Comparison of ENCODE assay signal across 11 cellular contexts in the genomic region with DNA sequence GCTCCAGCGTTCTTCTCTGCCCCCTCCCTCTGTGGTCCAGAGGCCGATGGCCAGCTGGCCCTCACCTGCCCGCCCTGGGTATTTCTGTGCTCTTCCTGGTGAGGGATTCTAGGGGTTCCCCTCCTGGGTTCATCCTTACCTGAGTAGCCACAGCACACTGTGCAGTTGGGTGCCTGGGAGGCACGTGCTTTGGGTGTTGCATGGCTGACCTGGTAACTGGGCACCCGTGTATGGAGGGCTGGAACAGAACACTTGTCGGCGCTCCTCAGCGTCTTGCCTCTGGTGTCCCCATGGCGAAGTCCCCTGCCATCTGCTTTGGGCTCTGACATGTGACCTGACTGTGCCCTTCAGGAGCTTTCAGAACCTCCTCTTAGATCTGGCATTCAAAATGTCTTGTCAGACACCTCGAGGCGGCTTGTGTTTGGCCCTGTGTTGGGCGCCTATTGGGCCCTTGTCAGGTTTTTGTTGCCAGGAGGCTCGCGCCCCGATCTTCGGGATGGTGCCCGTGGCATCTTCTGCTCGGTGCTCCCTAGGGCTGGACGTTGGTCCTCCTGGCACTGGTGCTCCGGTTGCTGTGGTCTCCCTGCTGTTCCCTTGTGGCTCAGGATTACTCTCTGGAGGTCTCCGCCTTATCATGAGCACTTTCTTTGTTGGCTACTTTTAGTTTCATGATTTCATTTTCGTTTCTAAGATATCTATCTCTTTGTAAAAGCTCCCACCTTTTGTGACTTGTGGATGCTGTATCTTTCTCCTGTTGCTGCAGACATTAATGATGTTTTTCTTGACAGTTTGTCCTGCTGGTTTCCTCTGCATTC. TPM values are rescaled to one million over a fixed set of nuclear protein-coding genes. Genes with fewer than 3 reads are reported as not detected.
DNase-seq lines count a peak whose midpoint lies in the region; ATAC-seq and TF ChIP-seq lines count a peak whose summit lies in the region.
"Had no signal": no experiment of that assay in that cellular context is flagged by ENCODE, and none has a peak within 500 bp of the region (broad histone marks: within the 10 kb centered on the region; RNA-seq: fewer than 3 reads in every experiment).

No MANE protein-coding gene starts in this region.

- peaks cover 49% of the 10 kb centered on the region for H3K79me1 ChIP-seq in mesendoderm (ENCODE audit: low read length)

- H3K36me3 Mint-ChIP-seq in activated naive CD4-positive, alpha-beta T cell treated with anti-CD3 and anti-CD28 coated beads, Interleukin-2, amount 50 U/mL, for 24 hours: peaks cover 5% of the 10 kb centered on the region
- H3K36me3 Mint-ChIP-seq in brain: peaks cover 44% of the 10 kb centered on the region

- no peaks in the 10 kb centered on the region for H3K36me3 ChIP-seq in mesendoderm (ENCODE audit: control insufficient read depth, insufficient read depth, low read length)
- H3K36me3 ChIP-seq in transverse colon: no peaks in the 10 kb centered on the region
- H3K36me3 ChIP-seq: ovary had no signal

- H3K9ac ChIP-seq in mesendoderm (ENCODE audit: low read length): no peak overlapping the region

- no peaks in the 10 kb centered on the region for H3K9me3 Mint-ChIP-seq in activated naive CD4-positive, alpha-beta T cell treated with anti-CD3 and anti-CD28 coated beads, Interleukin-2, amount 50 U/mL, for 24 hours
- H3K9me3 Mint-ChIP-seq in brain: peaks cover 0 to 5% (median 0%) of the 10 kb centered on the region in 5 experiments

- peaks cover 97% of the 10 kb centered on the region for H3K79me2 ChIP-seq in mesendoderm (ENCODE audit: control insufficient read depth, insufficient read depth, low read length)

- H3K4me1 ChIP-seq in mesendoderm (ENCODE audit: control insufficient read depth, low read depth, low read length): peaks cover 2% of the 10 kb centered on the region
- peaks cover 21 to 64% (median 25%) of the 10 kb centered on the region in 4 donors for H3K4me1 ChIP-seq in transverse colon

- no peak overlapping the region for H3K4ac ChIP-seq in mesendoderm (ENCODE audit: low read depth, low read length)

- no peak for ATAC-seq in omental fat pad (ENCODE audit: low FRiP score)

- TF ChIP-seq EP300 in transverse colon (IDR thresholded peaks at IDR 0.05; ENCODE audit: low read depth): no peak

- no peaks in the 10 kb centered on the region for H3K27me3 ChIP-seq in mesendoderm (ENCODE audit: insufficient read depth, low read length, poor library complexity)
- H3K27me3 ChIP-seq in transverse colon: no peaks in the 10 kb centered on the region
- H3K27me3 ChIP-seq: ovary had no signal

- peak overlapping the region; percentile 36 for H3K23ac ChIP-seq in mesendoderm (ENCODE audit: low read length)

- H2BK120ac ChIP-seq in mesendoderm (ENCODE audit: low read depth, low read length): no peak overlapping the region

- H3K18ac ChIP-seq in mesendoderm (ENCODE audit: low read length): no peak overlapping the region

- H3K27ac Mint-ChIP-seq in activated naive CD4-positive, alpha-beta T cell treated with anti-CD3 and anti-CD28 coated beads, Interleukin-2, amount 50 U/mL, for 24 hours: no peak overlapping the region
- peak overlapping the region in 3 of 5 experiments; percentile 1 to 56 (median 22) for H3K27ac Mint-ChIP-seq in brain

- no CpG with 5 or more reads among the region's 22 CpGs for WGBS in mesendoderm (ENCODE audit: extremely low coverage, insufficient coverage, low lambda C conversion rate)
- WGBS in transverse colon (ENCODE audit: low coverage in 1 of 2), 2 donors: 87 to 89% methylated on average over 10 to 22 of the region's 22 CpGs

- H3K4me1 Mint-ChIP-seq in activated naive CD4-positive, alpha-beta T cell treated with anti-CD3 and anti-CD28 coated beads, Interleukin-2, amount 50 U/mL, for 24 hours: peaks cover 52% of the 10 kb centered on the region
- peaks cover 54% of the 10 kb centered on the region for H3K4me1 Mint-ChIP-seq in brain

- H3K4me2 ChIP-seq in mesendoderm (ENCODE audit: low read length): no peak overlapping the region

- H3K56ac ChIP-seq in mesendoderm (ENCODE audit: low read length): no peak overlapping the region

- H3K9me3 ChIP-seq in transverse colon: peaks cover 0 to 13% of the 10 kb centered on the region in 2 donors
- H3K9me3 ChIP-seq: ovary had no signal

- intact Hi-C loops in transverse colon (cut with DNase I; ENCODE audit: low total_unique reads): no loop called here

- H3K4me3 Mint-ChIP-seq in activated naive CD4-positive, alpha-beta T cell treated with anti-CD3 and anti-CD28 coated beads, Interleukin-2, amount 50 U/mL, for 24 hours: peak overlapping the region; percentile 21
- H3K4me3 Mint-ChIP-seq in brain: peak overlapping the region in 1 of 5 experiments; percentile 4
- H3K4me3 Mint-ChIP-seq: activated T-cell treated with anti-CD3 and anti-CD28 coated beads, Interleukin-2, amount 50 U/mL, for 4 hours had no signal

- TF ChIP-seq CTCF in brain (conservative IDR thresholded peaks at IDR 0.05): no peak
- TF ChIP-seq CTCF in transverse colon (IDR thresholded peaks at IDR 0.05): no peak
- no peak for TF ChIP-seq CTCF in omental fat pad (IDR thresholded peaks at IDR 0.05)

- in situ Hi-C loops in transverse colon (cut with MboI; ENCODE audit: low pct_ligation_motif_present in 1 of 4, low pct_unique_long_range_greater_than_20kb in 1 of 4, low sequenced_read_pairs in 3 of 4): no loop called here

- H2AK5ac ChIP-seq in mesendoderm (ENCODE audit: low read length): no peak overlapping the region

- H3K27ac ChIP-seq in mesendoderm (ENCODE audit: low read depth, low read length) (no peak overlapping the region), transverse colon (peak overlapping the region; percentile 55 to 79 (median 68))

- H3K4me3 ChIP-seq in mesendoderm (ENCODE audit: low read length) (no peak overlapping the region), transverse colon (no peak overlapping the region)
- H3K4me3 ChIP-seq: ovary had no signal

- TF ChIP-seq POLR2A in transverse colon (IDR thresholded peaks at IDR 0.05): no peak

- no peak for DNase-seq in activated naive CD4-positive, alpha-beta T cell treated with anti-CD3 and anti-CD28 coated beads, Interleukin-2, amount 50 U/mL, for 16 hours
- DNase-seq in mesendoderm (no peak), transverse colon (no peak), DMS53 (lab: John Stamatoyannopoulos, UW) (no peak), kidney tubule cell (ENCODE audit: low spot score) (no peak), omental fat pad (ENCODE audit: low spot score) (no peak)
- DNase-seq: NCI-H1048 had no signal

- H3K27me3 Mint-ChIP-seq in activated naive CD4-positive, alpha-beta T cell treated with anti-CD3 and anti-CD28 coated beads, Interleukin-2, amount 50 U/mL, for 24 hours: no peaks in the 10 kb centered on the region
- no peaks in the 10 kb centered on the region for H3K27me3 Mint-ChIP-seq in brain

- no peak overlapping the region for H2BK5ac ChIP-seq in mesendoderm (ENCODE audit: low read length)

- no peak overlapping the region for H4K5ac ChIP-seq in mesendoderm (ENCODE audit: low read length)

- H2BK15ac ChIP-seq in mesendoderm (replicated peaks; ENCODE audit: low read depth): no peak overlapping the region

- no peak overlapping the region for H4K8ac ChIP-seq in mesendoderm (ENCODE audit: low read depth, low read length)

RNA-seq across cellular contexts. Expression of gene SKI, which starts 28.5 kb away (rescaled TPM):
- polyA plus RNA-seq in brain (ENCODE audit: insufficient read depth, low read depth, low replicate concordance): 48.5 TPM
- polyA plus RNA-seq in mesendoderm (2013, experiment 1 of 2): 48.1 TPM
- 51.1 TPM for polyA plus RNA-seq in mesendoderm (2013, experiment 2 of 2)
- total RNA-seq in transverse colon (10 to 100 TPM; 24.4 to 52.4 (median 32.2) TPM), omental fat pad (10 to 100 TPM; 35.3 to 54.0 (median 47.3) TPM)
